ENCODE assay signal across 11 cellular contexts in the genomic region with DNA sequence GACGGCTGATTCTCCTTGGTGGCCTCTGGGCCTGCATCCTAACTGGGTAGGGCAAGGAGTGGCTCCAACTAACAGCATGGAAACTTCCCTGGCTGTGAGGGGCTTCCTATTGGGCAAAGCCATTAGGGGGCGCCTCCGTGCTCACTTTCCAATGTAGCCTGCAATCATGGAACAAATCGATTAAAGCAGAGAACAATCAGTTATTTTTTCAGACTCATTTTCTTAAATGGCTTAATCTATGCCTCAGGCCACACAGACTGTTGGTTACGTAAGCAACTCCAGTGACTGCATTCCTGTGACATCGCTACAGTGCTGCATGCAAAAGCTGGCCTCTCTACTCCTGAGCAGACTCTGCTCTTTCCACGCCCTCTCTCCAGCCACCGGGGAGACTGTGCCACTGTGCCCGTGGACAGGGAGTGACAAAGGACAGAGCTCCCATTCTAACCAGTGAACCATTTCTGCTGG.
A peak's percentile ranks its signal among the peaks of the same experiment; 100 is the strongest.
DNase-seq lines count a peak whose midpoint lies in the region; ATAC-seq and TF ChIP-seq lines count a peak whose summit lies in the region.
"Had no signal": no experiment of that assay in that cellular context is flagged by ENCODE, and none has a peak within 500 bp of the region (broad histone marks: within the 10 kb centered on the region; RNA-seq: fewer than 3 reads in every experiment).

No MANE protein-coding gene starts in this region.

- peaks cover 0 to 3% of the 10 kb centered on the region in 2 donors for H3K9me3 ChIP-seq in right atrium auricular region
- H3K9me3 ChIP-seq in SU-DHL-6 (ENCODE audit: insufficient read depth, low read length) = no peaks in the 10 kb centered on the region
- H3K9me3 ChIP-seq in thyroid gland = no peaks in the 10 kb centered on the region

- no peak overlapping the region for H3K9ac ChIP-seq in SU-DHL-6 (ENCODE audit: low read length)

- H3K79me2 ChIP-seq in SU-DHL-6 (ENCODE audit: insufficient read depth, low read length) = no peaks in the 10 kb centered on the region

- no peaks in the 10 kb centered on the region for H3K4me1 ChIP-seq in right atrium auricular region
- H3K4me1 ChIP-seq in thyroid gland = peaks cover 6 to 18% of the 10 kb centered on the region in 2 donors

- no peak overlapping the region for H3K4me3 ChIP-seq in right atrium auricular region
- H3K4me3 ChIP-seq in SU-DHL-6 (ENCODE audit: insufficient read depth, low read length, poor library complexity, severe bottlenecking) = no peak overlapping the region
- H3K4me3 ChIP-seq in thyroid gland (replicated peaks in 1 of 3) = no peak overlapping the region

- H3K9me2 ChIP-seq in SU-DHL-6 (replicated peaks; ENCODE audit: insufficient read depth, low read length) = no peaks in the 10 kb centered on the region

- ATAC-seq in Right ventricle myocardium inferior (peak; percentile 64), GM21825 (IDR thresholded peaks at IDR 0.05; ENCODE audit: unreplicated experiment) (no peak)
- ATAC-seq: CD8-positive, alpha-beta T cell had no signal

- no peak overlapping the region for H3K4me2 ChIP-seq in SU-DHL-6 (ENCODE audit: low read depth, low read length, poor library complexity, severe bottlenecking)

- H2AFZ ChIP-seq in SU-DHL-6 (ENCODE audit: low read depth, low read length, severe bottlenecking) = no peak overlapping the region

- H3K27me3 ChIP-seq in right atrium auricular region (no peaks in the 10 kb centered on the region), SU-DHL-6 (ENCODE audit: low read length) (no peaks in the 10 kb centered on the region), thyroid gland (no peaks in the 10 kb centered on the region)

- TF ChIP-seq CTCF in right atrium auricular region (IDR thresholded peaks at IDR 0.05) = no peak
- TF ChIP-seq CTCF in SU-DHL-6 (IDR thresholded peaks at IDR 0.05; ENCODE audit: insufficient read depth, low read length, poor library complexity, severe bottlenecking) = peak; percentile 16
- peak in 1 of 6 experiments; percentile 7 for TF ChIP-seq CTCF in thyroid gland (IDR thresholded peaks at IDR 0.05)

- TF ChIP-seq POLR2A in thyroid gland (IDR thresholded peaks at IDR 0.05) = no peak

- WGBS in thyroid gland, 2 donors = 43 to 60% methylated on average over 9 of the region's 9 CpGs

- DNase-seq in Right ventricle myocardium inferior (ENCODE audit: missing footprints) = no peak
- no peak for DNase-seq in right atrium auricular region (ENCODE audit: low spot score)
- DNase-seq in globus pallidus (ENCODE audit: low spot score) = peak; percentile 44
- DNase-seq in thyroid gland = peak; percentile 21 to 54
- DNase-seq in T-helper 2 cell = no peak
- DNase-seq in KBM-7 = no peak
- DNase-seq: activated CD4-positive, alpha-beta T cell treated with anti-CD3 and anti-CD28 coated beads for 4 hours; CD8-positive, alpha-beta T cell; NCI-H510A treated with DMSO at 0.1 percent for 48 hours had no signal

- H3K36me3 ChIP-seq in right atrium auricular region (no peaks in the 10 kb centered on the region), SU-DHL-6 (ENCODE audit: low read length) (no peaks in the 10 kb centered on the region), thyroid gland (no peaks in the 10 kb centered on the region)

- no peaks in the 10 kb centered on the region for H4K20me1 ChIP-seq in SU-DHL-6 (ENCODE audit: low read depth, low read length)

- intact Hi-C loops in Right ventricle myocardium inferior (cut with DNase I) (no loop called here), thyroid gland (cut with DNase I) (no loop called here)

- in situ Hi-C loops in KBM-7 (cut with MboI; ENCODE audit: low pct_unique_long_range_greater_than_20kb, low sequenced_read_pairs) = no loop called here

- H3K27ac ChIP-seq in right atrium auricular region (no peak overlapping the region), SU-DHL-6 (ENCODE audit: low read depth, low read length) (no peak overlapping the region), thyroid gland (no peak overlapping the region)

- no peaks in the 10 kb centered on the region for H3F3A ChIP-seq in SU-DHL-6 (ENCODE audit: insufficient read depth)

Comparison
In these comparisons a context has a peak if more than half of its experiments do, and no peak if none do; other contexts are left out.
1. DNase-seq: peak in globus pallidus (single experiment) and thyroid gland (2 of 2); none in Right ventricle myocardium inferior (single experiment), right atrium auricular region (single experiment), T-helper 2 cell (0 of 5) and KBM-7 (single experiment).